1 cellular context compared by ENCODE assay signal in genomic region chr1:62732327-62732726, GRCh38.
TF ChIP-seq lines count a peak whose summit lies in the region.

No MANE protein-coding gene starts in this region.

TF ChIP-seq in SK-N-SH, 30 proteins besides CTCF, POLR2A, EP300 and RAD21 (continued from another document):
- TF ChIP-seq SMC3 (IDR thresholded peaks at IDR 0.05; ENCODE audit: low read depth, low read length): 0 out of 2 replicates have a peak, but pooled peaks have one; percentile 22
TF ChIP-seq in SK-N-SH: peak in this region for 1.
